In genomic region chr7:51636503-51636902, GRCh38 we compare ENCODE assay signal across 22 cellular contexts.
DNase-seq lines count a peak whose midpoint lies in the region; TF ChIP-seq lines count a peak whose summit lies in the region.
"Had no signal": no experiment of that assay in that cellular context is flagged by ENCODE, and none has a peak within 500 bp of the region (broad histone marks: within the 10 kb centered on the region; RNA-seq: fewer than 3 reads in every experiment).

No MANE protein-coding gene starts in this region.

- no peaks in the 10 kb centered on the region for H4K20me1 ChIP-seq in hepatocyte (ENCODE audit: insufficient read depth, poor library complexity, severe bottlenecking)
- H4K20me1 ChIP-seq: BLaER1 treated with 17β-estradiol and CSF1 and Interleukin-3, amounts not matched to agents 10 nM and 100 nM had no signal

- H2BK5ac ChIP-seq in neuronal stem cell (ENCODE audit: low read length), result no peak overlapping the region

- H2BK15ac ChIP-seq in neuronal stem cell (ENCODE audit: low read length), result no peak overlapping the region

- H2BK120ac ChIP-seq in neuronal stem cell (ENCODE audit: low read depth, low read length), result no peak overlapping the region

- H3K36me3 ChIP-seq in hepatocyte (replicated peaks; ENCODE audit: insufficient read depth, low read depth) (no peaks in the 10 kb centered on the region), neuronal stem cell (replicated peaks in 1 of 2; ENCODE audit: control insufficient read depth in 2 of 2, insufficient read depth in 2 of 2, low read length in 2 of 2) (no peaks in the 10 kb centered on the region)
- H3K36me3 ChIP-seq: BE2C; BLaER1 treated with 17β-estradiol and CSF1 and Interleukin-3, amounts not matched to agents 10 nM and 100 nM; HAP-1 had no signal

- no peak overlapping the region for H3K14ac ChIP-seq in neuronal stem cell (ENCODE audit: low read length)

- no peak overlapping the region for H3K4ac ChIP-seq in neuronal stem cell (ENCODE audit: low read length)

- WGBS in hepatocyte (ENCODE audit: low lambda C conversion rate, missing lambda C conversion rate), result 82% methylated on average over 3 of the region's 3 CpGs
- no CpG with 5 or more reads among the region's 3 CpGs for WGBS in neuronal stem cell (ENCODE audit: extremely low coverage in 2 of 2, insufficient read length in 2 of 2, insufficient replicate concordance in 1 of 2), 2 donors

- H3K9me3 ChIP-seq in hepatocyte (ENCODE audit: low read depth), result no peaks in the 10 kb centered on the region
- H3K9me3 ChIP-seq in neuronal stem cell (replicated peaks in 1 of 2; ENCODE audit: control insufficient read depth in 2 of 2, insufficient read depth in 1 of 2, low read depth in 1 of 2, low read length in 2 of 2), result peaks cover 4 to 5% of the 10 kb centered on the region in 2 donors
- H3K9me3 ChIP-seq: A549; BE2C; BLaER1 treated with 17β-estradiol and CSF1 and Interleukin-3, amounts not matched to agents 10 nM and 100 nM; HAP-1 had no signal

- H3K18ac ChIP-seq in neuronal stem cell (ENCODE audit: low read length), result peak overlapping the region; percentile 66

- no peaks in the 10 kb centered on the region for H3K79me2 ChIP-seq in hepatocyte

- H3K23ac ChIP-seq in neuronal stem cell (ENCODE audit: low read depth, low read length, poor library complexity), result no peak overlapping the region

- H3K27ac ChIP-seq in C4-2B, result peak overlapping the region; percentile 73
- peak overlapping the region; percentile 53; the same call in 1 of the 2 replicates for H3K27ac ChIP-seq in VCaP
- H3K27ac ChIP-seq in hepatocyte, result peak overlapping the region; percentile 55
- H3K27ac ChIP-seq in neuronal stem cell (replicated peaks; ENCODE audit: low read length), result no peak overlapping the region
- H3K27ac ChIP-seq: 22Rv1; A549; BLaER1 treated with 17β-estradiol and CSF1 and Interleukin-3, amounts not matched to agents 10 nM and 100 nM had no signal

- H2BK12ac ChIP-seq in neuronal stem cell (ENCODE audit: low read length), result no peak overlapping the region

- H3K9ac ChIP-seq in neuronal stem cell (ENCODE audit: low read depth, low read length, poor library complexity), result no peak overlapping the region
- H3K9ac ChIP-seq: BLaER1 treated with 17β-estradiol and CSF1 and Interleukin-3, amounts not matched to agents 10 nM and 100 nM had no signal

- H2AK5ac ChIP-seq in neuronal stem cell (ENCODE audit: low read depth, low read length), result no peak overlapping the region

- peaks cover 33% of the 10 kb centered on the region for H3K4me1 ChIP-seq in hepatocyte (ENCODE audit: insufficient read depth)
- peaks cover 10 to 36% of the 10 kb centered on the region in 2 donors for H3K4me1 ChIP-seq in neuronal stem cell (ENCODE audit: control insufficient read depth in 2 of 2, insufficient read depth in 1 of 2, low read depth in 1 of 2, low read length in 2 of 2)
- H3K4me1 ChIP-seq: A549, BE2C, HAP-1 had no signal

- H3K4me3 ChIP-seq in hepatocyte, result no peak overlapping the region
- no peak overlapping the region for H3K4me3 ChIP-seq in neuronal stem cell (ENCODE audit: low read length in 2 of 2)
- H3K4me3 ChIP-seq: A549; BLaER1 treated with 17β-estradiol and CSF1 and Interleukin-3, amounts not matched to agents 10 nM and 100 nM; HAP-1 had no signal

- DNase-seq in hepatocyte (ENCODE audit: low spot score), result no peak
- no peak for DNase-seq in neuronal stem cell (ENCODE audit: low spot score)
- no peak for DNase-seq in central memory CD4-positive, alpha-beta T cell
- no peak for DNase-seq in 8988T
- DNase-seq in hepatic stellate cell (ENCODE audit: low spot score), result no peak
- DNase-seq in NCI-H1436 treated with DMSO at 0.1 percent for 48 hours (lab: John Stamatoyannopoulos, UW), result no peak
- DNase-seq: ACHN; AML-193; BE2C; Calu3; CD4-positive, alpha-beta memory T cell; COR-L47; DMS53; DND-41; GOT3; HFFc6 had no signal

- H2AFZ ChIP-seq in hepatocyte, result no peak overlapping the region
- no peak overlapping the region for H2AFZ ChIP-seq in neuronal stem cell (ENCODE audit: low read length)

- H3K9me2 ChIP-seq in hepatocyte (replicated peaks; ENCODE audit: insufficient read depth), result no peaks in the 10 kb centered on the region

- H3K4me2 ChIP-seq in hepatocyte, result no peak overlapping the region
- H3K4me2 ChIP-seq in neuronal stem cell (ENCODE audit: insufficient read depth, low read length, poor library complexity, severe bottlenecking), result no peak overlapping the region
- H3K4me2 ChIP-seq: A549 had no signal

- H4K8ac ChIP-seq in neuronal stem cell (ENCODE audit: low read depth, low read length), result no peak overlapping the region

- no peak for TF ChIP-seq CTCF in C4-2B (conservative IDR thresholded peaks at IDR 0.05)
- TF ChIP-seq CTCF in VCaP (conservative IDR thresholded peaks at IDR 0.05), result no peak
- no peak for TF ChIP-seq CTCF in hepatocyte (IDR thresholded peaks at IDR 0.05; ENCODE audit: poor library complexity)

- no peaks in the 10 kb centered on the region for H3K27me3 ChIP-seq in hepatocyte
- H3K27me3 ChIP-seq in neuronal stem cell (ENCODE audit: control insufficient read depth in 3 of 3, insufficient read depth in 3 of 3, low read depth in 1 of 3, low read length in 3 of 3), result no peaks in the 10 kb centered on the region
- H3K27me3 ChIP-seq: BE2C; BLaER1 treated with 17β-estradiol and CSF1 and Interleukin-3, amounts not matched to agents 10 nM and 100 nM had no signal

- no peak overlapping the region for H4K91ac ChIP-seq in neuronal stem cell (ENCODE audit: low read depth, low read length, poor library complexity)

- no peaks in the 10 kb centered on the region for H3K79me1 ChIP-seq in neuronal stem cell (ENCODE audit: low read depth, low read length)
